ENCODE assay signal across 8 cellular contexts in genomic region chr9:83538890-83539238, GRCh38. TPM values are rescaled to one million over a fixed set of nuclear protein-coding genes. Genes with fewer than 3 reads are reported as not detected.
DNase-seq lines count a peak whose midpoint lies in the region; ATAC-seq and TF ChIP-seq lines count a peak whose summit lies in the region.

No MANE protein-coding gene starts in this region.

- H3K4me1 ChIP-seq in esophagus muscularis mucosa (peaks cover 10 to 24% (median 24%) of the 10 kb centered on the region in 4 donors), aorta (ENCODE audit: control insufficient read depth in 1 of 2, insufficient read depth in 2 of 2, low read length in 2 of 2) (no peaks in the 10 kb centered on the region)

- peaks cover 10% of the 10 kb centered on the region for H3K27me3 ChIP-seq in BJ (ENCODE audit: control insufficient read depth, insufficient read depth, low read length)
- H3K27me3 ChIP-seq in esophagus muscularis mucosa = peaks cover 4 to 26% (median 5%) of the 10 kb centered on the region in 4 donors
- H3K27me3 ChIP-seq in aorta (ENCODE audit: control insufficient read depth in 1 of 2, insufficient read depth in 2 of 2, low read length in 1 of 2) = no peaks in the 10 kb centered on the region

- peaks cover 29% of the 10 kb centered on the region for H3K27me3 Mint-ChIP-seq in osteocyte (ENCODE audit: unreplicated experiment)

- H3K27ac Mint-ChIP-seq in osteocyte (ENCODE audit: unreplicated experiment) = no peak overlapping the region

- POLR2A ChIA-PET in BJ (lab: Charles Lee) = no interaction called here

- H3K36me3 ChIP-seq in BJ (ENCODE audit: control insufficient read depth, insufficient read depth, low read length) (no peaks in the 10 kb centered on the region), esophagus muscularis mucosa (no peaks in the 10 kb centered on the region), aorta (ENCODE audit: control insufficient read depth in 1 of 2, insufficient read depth in 2 of 2, low read length in 1 of 2) (no peaks in the 10 kb centered on the region)

- H3K27ac ChIP-seq in esophagus muscularis mucosa (replicated peaks in 1 of 4) (peak overlapping the region; percentile 67 to 79 (median 74)), aorta (ENCODE audit: low read depth in 1 of 2, low read length in 2 of 2) (no peak overlapping the region)

- no peak for TF ChIP-seq CTCF in BJ (IDR thresholded peaks at IDR 0.05; ENCODE audit: insufficient read depth, low read depth, low read length)
- TF ChIP-seq CTCF in esophagus muscularis mucosa (IDR thresholded peaks at IDR 0.05) = peak in 1 of 3 experiments; percentile 0
- TF ChIP-seq CTCF in osteocyte (IDR thresholded peaks at IDR 0.05) = no peak
- no peak for TF ChIP-seq CTCF in omental fat pad (IDR thresholded peaks at IDR 0.05)
- TF ChIP-seq CTCF in GM13976 (IDR thresholded peaks at IDR 0.05; ENCODE audit: borderline replicate concordance, control extremely low read depth, extremely low read depth, insufficient read depth, missing control alignments) = no peak

- WGBS in esophagus muscularis mucosa = 34% methylated on average over 6 of the region's 6 CpGs
- WGBS in aorta, 2 donors = 37 to 39% methylated on average over 6 of the region's 6 CpGs

- peak overlapping the region; percentile 67 for H3K4me3 Mint-ChIP-seq in osteocyte (ENCODE audit: unreplicated experiment)

- H3K4me3 ChIP-seq in BJ (ENCODE audit: low read depth, low read length) (peak overlapping the region; percentile 57), esophagus muscularis mucosa (peak overlapping the region; percentile 60 to 62 (median 60)), aorta (ENCODE audit: low read length in 2 of 2) (peak overlapping the region in 1 of 2 donors; percentile 48)

- intact Hi-C loops in esophagus muscularis mucosa (cut with DNase I) = no loop called here
- intact Hi-C loops in aorta (cut with DNase I) = loop anchor here in 1 of 2 donors (5.0 kb wide), 1 partner anchor 107 kb away; no protein-coding TSS in a partner anchor

- no peak for TF ChIP-seq POLR2A in esophagus muscularis mucosa (IDR thresholded peaks at IDR 0.05; ENCODE audit: low read depth)

- no peaks in the 10 kb centered on the region for H3K36me3 Mint-ChIP-seq in osteocyte (ENCODE audit: unreplicated experiment)

- peaks cover 10% of the 10 kb centered on the region for H3K4me1 Mint-ChIP-seq in osteocyte (ENCODE audit: unreplicated experiment)

- in situ Hi-C loops in GM13976 (cut with MboI; ENCODE audit: low sequenced_read_pairs, unreplicated experiment) = no loop called here

- DNase-seq in BJ (ENCODE audit: low read depth) = no peak
- peak; percentile 33 for DNase-seq in NCI-H69 (lab: John Stamatoyannopoulos, UW)
- DNase-seq in esophagus muscularis mucosa (ENCODE audit: extremely low spot score) = no peak
- DNase-seq in osteocyte (ENCODE audit: extremely low spot score, unreplicated experiment) = no peak
- DNase-seq in aorta = no peak
- DNase-seq in omental fat pad (ENCODE audit: low spot score) = no peak
- DNase-seq in GM13976 (ENCODE audit: low spot score) = no peak

- H3K9me3 Mint-ChIP-seq in osteocyte (ENCODE audit: unreplicated experiment) = no peaks in the 10 kb centered on the region

- CTCF ChIA-PET in BJ (lab: Yijun Ruan, JAX) = interaction anchor here (0.7 to 2.0 kb wide), 6 partner anchors 12 to 208 kb away, joined by 3 to 15 read pairs (median 5); no protein-coding TSS in a partner anchor

- H3K9me3 ChIP-seq in esophagus muscularis mucosa (no peaks in the 10 kb centered on the region), aorta (ENCODE audit: control insufficient read depth, low read length) (no peaks in the 10 kb centered on the region)

- no peak for TF ChIP-seq EP300 in esophagus muscularis mucosa (IDR thresholded peaks at IDR 0.05)

- no peak for ATAC-seq in aorta (ENCODE audit: low FRiP score)
- ATAC-seq in omental fat pad (ENCODE audit: low FRiP score) = no peak
- no peak for ATAC-seq in HG03432 (IDR thresholded peaks at IDR 0.05; ENCODE audit: unreplicated experiment)

RNA-seq across cellular contexts. Expression of gene FRMD3, which starts 0.7 kb away (rescaled TPM):
- polyA plus RNA-seq in BJ (2011; rRNA removed) (0.10 and 0.15 TPM in 2 replicates), aorta (1 to 10 TPM; 1.8 to 4.8 TPM)
- polyA minus RNA-seq in BJ (2011; rRNA and poly(A)+ RNA removed) = 0.52 and 0.82 TPM in 2 replicates
- total RNA-seq in esophagus muscularis mucosa (10 to 100 TPM in 3 of 4 donors, 1 to 10 TPM in 1; 7.9 to 13.4 (median 11.8) TPM), osteocyte (0.29 and 0.35 TPM in 2 replicates), aorta (1 to 10 TPM; 7.2 to 7.4 TPM), omental fat pad (10 to 100 TPM in 2 of 4 donors, 1 to 10 TPM in 2; 6.1 to 47.1 (median 11.5) TPM)

Comparison
In these comparisons a context has a peak if more than half of its experiments do, and no peak if none do; other contexts are left out.
1. H3K27ac ChIP-seq: peak in esophagus muscularis mucosa (4 of 4); none in aorta (0 of 2).